13 cellular contexts compared by ENCODE assay signal in the genomic region with DNA sequence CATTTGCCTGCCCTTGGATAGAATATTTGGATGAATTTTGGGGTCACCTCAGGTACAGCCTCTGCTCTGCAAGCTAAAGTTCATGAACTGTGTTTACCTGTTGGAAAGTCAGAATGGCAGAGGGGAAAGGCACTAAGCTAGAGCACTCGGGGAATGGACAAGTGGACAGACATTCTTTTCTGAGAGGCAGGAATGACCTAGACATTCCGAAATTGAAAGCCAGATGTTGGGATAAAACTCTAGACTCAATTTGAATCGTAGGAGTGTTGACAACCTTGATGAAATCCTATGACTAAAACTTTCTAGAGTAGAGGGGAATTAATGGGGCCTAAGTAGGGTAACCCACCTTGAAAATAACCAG. TPM values are rescaled to one million over a fixed set of nuclear protein-coding genes. Genes with fewer than 3 reads are reported as not detected.
DNase-seq lines count a peak whose midpoint lies in the region; ATAC-seq and TF ChIP-seq lines count a peak whose summit lies in the region.
"Had no signal": no experiment of that assay in that cellular context is flagged by ENCODE, and none has a peak within 500 bp of the region (broad histone marks: within the 10 kb centered on the region; RNA-seq: fewer than 3 reads in every experiment).

No MANE protein-coding gene starts in this region.

- no peak for TF ChIP-seq EP300 in esophagus muscularis mucosa (IDR thresholded peaks at IDR 0.05)

- DNase-seq in SJCRH30 (no peak), esophagus muscularis mucosa (ENCODE audit: extremely low spot score) (no peak), thoracic aorta (ENCODE audit: low spot score) (no peak), NCI-H82 treated with DMSO at 0.1 percent for 48 hours (lab: John Stamatoyannopoulos, UW; ENCODE audit: unreplicated experiment) (no peak), superior temporal gyrus (ENCODE audit: extremely low spot score) (no peak), MV-4-11 (lab: John Stamatoyannopoulos, UW) (no peak)
- DNase-seq: activated CD8-positive, alpha-beta memory T cell treated with anti-CD3 and anti-CD28 coated beads, Interleukin-2, amount 50 U/mL, for 48 hours; CD4-positive, CD25-positive, alpha-beta regulatory T cell; GF-D8; immature natural killer cell had no signal

- intact Hi-C loops in esophagus muscularis mucosa (cut with DNase I) = no loop called here

- 40% methylated on average over 3 of the region's 3 CpGs for WGBS in esophagus muscularis mucosa

- H3K4me1 ChIP-seq in SJCRH30 (peaks cover 20% of the 10 kb centered on the region), esophagus muscularis mucosa (peaks cover 12 to 28% (median 20%) of the 10 kb centered on the region in 4 donors), mucosa of stomach (ENCODE audit: control insufficient read depth, insufficient read depth, low read length) (peaks cover 14% of the 10 kb centered on the region), thoracic aorta (ENCODE audit: control insufficient read depth in 1 of 2, low read depth in 2 of 2) (peaks cover 6 to 36% of the 10 kb centered on the region in 2 donors)

- peak overlapping the region; percentile 24 for H3K4me3 ChIP-seq in SJCRH30
- no peak overlapping the region for H3K4me3 ChIP-seq in esophagus muscularis mucosa
- no peak overlapping the region for H3K4me3 ChIP-seq in mucosa of stomach (ENCODE audit: low read length)
- no peak overlapping the region for H3K4me3 ChIP-seq in thoracic aorta

- H3K27ac ChIP-seq in SJCRH30 (peak overlapping the region; percentile 75), esophagus muscularis mucosa (replicated peaks in 1 of 4) (peak overlapping the region; percentile 72 to 82 (median 78)), thoracic aorta (peak overlapping the region; percentile 72 to 89)

- H3K27me3 ChIP-seq in SJCRH30 (no peaks in the 10 kb centered on the region), esophagus muscularis mucosa (no peaks in the 10 kb centered on the region), mucosa of stomach (ENCODE audit: control insufficient read depth, insufficient read depth, low read length) (no peaks in the 10 kb centered on the region), thoracic aorta (replicated peaks; ENCODE audit: insufficient read depth) (no peaks in the 10 kb centered on the region)

- no peaks in the 10 kb centered on the region for H3K36me3 ChIP-seq in SJCRH30
- H3K36me3 ChIP-seq in esophagus muscularis mucosa = no peaks in the 10 kb centered on the region
- no peaks in the 10 kb centered on the region for H3K36me3 ChIP-seq in mucosa of stomach (ENCODE audit: control insufficient read depth, insufficient read depth, low read length)
- no peaks in the 10 kb centered on the region for H3K36me3 ChIP-seq in thoracic aorta

- no peak for TF ChIP-seq POLR2A in esophagus muscularis mucosa (IDR thresholded peaks at IDR 0.05; ENCODE audit: low read depth)

- TF ChIP-seq CTCF in esophagus muscularis mucosa (IDR thresholded peaks at IDR 0.05) = no peak
- no peak for TF ChIP-seq CTCF in thoracic aorta (IDR thresholded peaks at IDR 0.05)

- H3K9ac ChIP-seq in mucosa of stomach (ENCODE audit: low read length) = peak overlapping the region; percentile 28

- ATAC-seq in thoracic aorta (ENCODE audit: insufficient number of reproducible peaks, low FRiP score, low read depth) = no peak
- no peak for ATAC-seq in GM18907 (IDR thresholded peaks at IDR 0.05; ENCODE audit: unreplicated experiment)

- H3K9me3 ChIP-seq in SJCRH30 (replicated peaks) (no peaks in the 10 kb centered on the region; the same call in 1 of the 2 replicates), esophagus muscularis mucosa (no peaks in the 10 kb centered on the region), mucosa of stomach (ENCODE audit: control insufficient read depth, low read length) (no peaks in the 10 kb centered on the region), thoracic aorta (no peaks in the 10 kb centered on the region)

RNA-seq across cellular contexts. Expression of a gene that starts 56.1 kb away (rescaled TPM):
- not detected in 2 replicates for total RNA-seq in SJCRH30 (2014; rRNA removed; shearing (Covaris generic))
- total RNA-seq in esophagus muscularis mucosa (not detected), thoracic aorta (not detected)
- total RNA-seq: CD4-positive, CD25-positive, alpha-beta regulatory T cell; occipital lobe had no signal
